ENCODE assay signal across 13 cellular contexts in the genomic region with DNA sequence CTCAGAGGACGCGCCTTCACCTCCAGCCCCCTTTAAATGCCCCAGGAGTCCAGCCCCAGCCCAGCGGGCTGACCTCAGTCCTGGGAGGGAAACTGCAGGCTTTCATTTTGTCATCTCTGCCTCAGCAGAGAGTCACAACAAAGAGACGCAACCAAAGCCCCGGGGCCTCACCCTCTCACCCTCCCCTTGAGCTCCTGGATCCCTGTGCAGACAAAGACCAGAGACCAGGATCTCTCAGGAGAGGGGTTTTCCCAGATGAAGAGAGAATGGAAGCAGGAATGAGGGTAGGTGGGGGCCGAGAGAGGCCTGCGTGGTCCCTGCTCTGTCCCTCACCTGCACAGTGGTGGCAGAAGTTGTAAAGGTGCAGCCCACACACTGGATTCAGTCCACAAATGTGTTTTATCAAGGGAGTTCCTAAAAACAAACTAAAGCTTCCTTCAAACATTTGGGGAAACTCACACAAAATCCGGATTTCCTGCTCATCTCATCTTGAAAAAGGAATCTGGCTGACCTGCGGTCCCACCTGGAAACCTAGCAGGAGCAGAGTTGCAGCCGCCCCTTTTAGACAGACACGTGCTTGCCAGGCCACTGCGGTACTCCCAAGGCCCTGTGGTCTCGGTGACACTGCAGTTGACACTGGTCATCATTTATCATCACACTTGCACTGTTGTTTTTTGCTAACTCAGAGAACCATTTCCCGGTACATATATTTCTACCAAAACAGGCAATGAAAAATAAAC. TPM values are rescaled to one million over a fixed set of nuclear protein-coding genes. Genes with fewer than 3 reads are reported as not detected.
"Had no signal": no experiment of that assay in that cellular context is flagged by ENCODE, and none has a peak within 500 bp of the region (broad histone marks: within the 10 kb centered on the region; RNA-seq: fewer than 3 reads in every experiment).

No MANE protein-coding gene starts in this region.

- H3K4me3 Mint-ChIP-seq: activated CD8-positive, alpha-beta T cell treated with anti-CD3 and anti-CD28 coated beads, Interleukin-2, amount 10 ng/mL, durations not matched to agents 7 days and 5 days; activated T-helper 1 cell treated with anti-CD3 and anti-CD28 coated beads, Interleukin-12 subunit alpha, Interleukin-12 subunit beta, Interleukin-2, Interleukin-4 antibody, amounts not matched to agents 30 ng/mL and 10 ng/mL and 1 ng/mL, durations not matched to agents 14 hours and 24 hours and 36 hours; natural killer cell; stimulated activated naive B cell treated with anti-CD40 and anti-IgM and Interleukin-4, amounts not matched to agents 10 μg/mL and 1 μg/mL and 100 μg/mL, for 72 hours had no signal

- H3K4me1 ChIP-seq: parathyroid adenoma, tibial nerve had no signal

- H2AFZ ChIP-seq: parathyroid adenoma had no signal

- H3K4me3 ChIP-seq: heart right ventricle, sigmoid colon, smooth muscle cell, tibial nerve had no signal

- H3K4me2 ChIP-seq: smooth muscle cell had no signal

- H3K27me3 ChIP-seq: brain microvascular endothelial cell, heart right ventricle, sigmoid colon, tibial nerve had no signal

- FAIRE-seq: urothelium cell line had no signal

- H3K36me3 Mint-ChIP-seq: natural killer cell had no signal

- H3K27ac ChIP-seq: brain microvascular endothelial cell, parathyroid adenoma, sigmoid colon, tibial nerve had no signal

- H3K9ac ChIP-seq: parathyroid adenoma had no signal

- H3K27ac Mint-ChIP-seq: natural killer cell; stimulated activated naive B cell treated with anti-CD40 and anti-IgM and Interleukin-4, amounts not matched to agents 10 μg/mL and 1 μg/mL and 100 μg/mL, for 72 hours had no signal

- H3K79me2 ChIP-seq: parathyroid adenoma had no signal

RNA-seq across cellular contexts. Expression of a gene that starts 27.1 kb away (rescaled TPM):
- total RNA-seq: natural killer cell had no signal

RNA-seq across cellular contexts. Expression of a gene that starts 58.4 kb away (rescaled TPM):
- total RNA-seq: activated CD8-positive, alpha-beta T cell treated with anti-CD3 and anti-CD28 coated beads, Interleukin-2, amount 10 ng/mL, durations not matched to agents 7 days and 5 days; activated naive CD4-positive, alpha-beta T cell treated with anti-CD3 and anti-CD28 coated beads, Interleukin-2, amount 50 U/mL, for 72 hours; dermis blood vessel endothelial cell; smooth muscle cell had no signal
- polyA plus RNA-seq: smooth muscle cell had no signal
